In genomic region chr12:104177663-104178501, GRCh38 we compare ENCODE assay signal across 1 cellular context.
TF ChIP-seq lines count a peak whose summit lies in the region.

No MANE protein-coding gene starts in this region.

TF ChIP-seq in HCT116, 20 proteins besides CTCF, POLR2A, EP300 and RAD21 (continued from another document):
- no peak for TF ChIP-seq ZBTB33 (IDR thresholded peaks at IDR 0.05; ENCODE audit: extremely low read depth, insufficient replicate concordance, low read length)
